ENCODE assay signal across 1 cellular context in the genomic region with DNA sequence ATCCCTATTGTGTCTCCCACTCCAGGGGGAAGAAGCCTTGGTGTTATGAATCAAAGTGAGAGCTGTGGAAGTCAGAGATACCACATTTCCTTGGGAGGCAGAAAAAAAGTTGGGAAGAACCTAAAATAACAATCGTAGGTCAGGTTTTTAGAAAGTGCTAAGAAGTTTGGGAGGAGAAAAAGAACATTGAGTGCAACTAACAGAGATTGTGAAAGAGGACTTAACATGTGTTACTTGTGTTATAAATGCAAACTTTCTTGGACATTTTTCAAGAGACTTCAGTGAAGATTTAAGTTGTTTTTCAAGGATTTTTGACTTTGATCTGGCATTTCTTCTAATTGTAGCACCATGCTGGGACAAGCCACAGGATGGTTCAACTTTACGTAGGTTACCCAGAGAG.
TF ChIP-seq lines count a peak whose summit lies in the region.

No MANE protein-coding gene starts in this region.

TF ChIP-seq in IMR-90, 13 proteins besides CTCF, POLR2A, EP300 and RAD21 (continued from another document):
- TF ChIP-seq RFX5 (IDR thresholded peaks at IDR 0.05; ENCODE audit: low read depth, low read length): no peak
- TF ChIP-seq MAFK (IDR thresholded peaks at IDR 0.05; ENCODE audit: low read depth, low read length): no peak
- TF ChIP-seq ELK1 (IDR thresholded peaks at IDR 0.05; ENCODE audit: borderline replicate concordance, low read depth, low read length): no peak
- TF ChIP-seq RCOR1 (IDR thresholded peaks at IDR 0.05; ENCODE audit: insufficient replicate concordance, low read length): no peak
- no peak for TF ChIP-seq BHLHE40 (IDR thresholded peaks at IDR 0.05; ENCODE audit: low read depth, low read length)
- TF ChIP-seq NFE2L2 (IDR thresholded peaks at IDR 0.05; ENCODE audit: low read depth, low read length): no peak
TF ChIP-seq in IMR-90: peak in this region for 0.
